8 cellular contexts compared by ENCODE assay signal in the genomic region with DNA sequence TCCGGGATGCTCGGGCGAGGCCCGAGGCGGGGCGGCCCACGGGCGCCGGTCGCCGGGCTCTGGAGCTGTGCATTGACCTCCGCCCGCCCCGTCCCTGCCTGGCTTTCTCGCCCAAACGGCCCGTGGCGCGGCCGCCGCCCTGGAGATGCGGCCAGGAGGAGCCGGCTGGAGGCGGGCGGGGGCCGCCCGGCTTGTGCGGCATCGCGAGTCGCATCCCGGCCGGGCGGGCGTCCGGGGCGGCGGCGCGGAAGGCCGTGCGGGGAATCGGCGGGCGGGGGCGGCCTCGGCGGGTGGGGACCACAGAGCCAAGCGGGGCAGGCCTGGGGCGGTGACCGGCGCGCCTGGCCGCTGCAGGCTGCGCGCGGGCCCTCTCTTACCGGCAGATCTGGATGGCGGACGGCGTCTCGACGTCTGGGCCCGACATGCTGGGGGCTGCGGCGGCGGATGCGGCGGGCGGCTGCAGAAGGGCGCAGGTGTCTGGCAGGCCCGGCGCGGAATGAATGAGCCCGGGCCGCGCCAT. TPM values are rescaled to one million over a fixed set of nuclear protein-coding genes. Genes with fewer than 3 reads are reported as not detected.
DNase-seq lines count a peak whose midpoint lies in the region; ATAC-seq and TF ChIP-seq lines count a peak whose summit lies in the region.

No MANE protein-coding gene starts in this region.

- ATAC-seq in DND-41 (ENCODE audit: insufficient read depth, low read depth): no peak; the same call in 2 of the 3 replicates
- ATAC-seq in GM21529 (IDR thresholded peaks at IDR 0.05; ENCODE audit: unreplicated experiment): peak; percentile 11

- 0% methylated on average over 77 of the region's 77 CpGs; no CpG with 5 or more reads in 1 of the 2 experiments for WGBS in endodermal cell (ENCODE audit: insufficient coverage in 1 of 2, insufficient read length in 1 of 2), 2 experiments

- H2AFZ ChIP-seq in DND-41 (ENCODE audit: low read depth, low read length) (peak overlapping the region; percentile 74), neural progenitor cell (replicated peaks) (peak overlapping the region; percentile 45)

- H3K27ac ChIP-seq in DND-41 (ENCODE audit: low read length) (peak overlapping the region; percentile 84), endodermal cell (ENCODE audit: low read depth, low read length) (no peak overlapping the region), neural progenitor cell (no peak overlapping the region)

- H3K4me3 Mint-ChIP-seq in endodermal cell: peak overlapping the region; percentile 67
- H3K4me3 Mint-ChIP-seq in neural progenitor cell: peak overlapping the region; percentile 92

- H3K4me1 ChIP-seq in DND-41 (ENCODE audit: insufficient read depth, low read length) (peaks cover 43% of the 10 kb centered on the region), NT2/D1 (ENCODE audit: insufficient read depth, insufficient read length) (no peaks in the 10 kb centered on the region), endodermal cell (ENCODE audit: control insufficient read depth, insufficient read depth, low read length) (no peaks in the 10 kb centered on the region), neural progenitor cell (peaks cover 9% of the 10 kb centered on the region)

- peaks cover 18% of the 10 kb centered on the region for H3F3A ChIP-seq in neural progenitor cell (ENCODE audit: low read depth)

- H3K36me3 ChIP-seq in DND-41 (ENCODE audit: insufficient read depth, low read length): peaks cover 9% of the 10 kb centered on the region; the same call in 1 of the 2 replicates
- H3K36me3 ChIP-seq in NT2/D1 (ENCODE audit: insufficient read depth, insufficient read length, low read length): no peaks in the 10 kb centered on the region
- no peaks in the 10 kb centered on the region for H3K36me3 ChIP-seq in endodermal cell (ENCODE audit: control insufficient read depth, insufficient read depth, low read length)
- H3K36me3 ChIP-seq in neural progenitor cell: no peaks in the 10 kb centered on the region

- H3K9me3 ChIP-seq in DND-41 (ENCODE audit: insufficient read depth, low read length, severe bottlenecking) (no peaks in the 10 kb centered on the region), NT2/D1 (ENCODE audit: insufficient read depth, low read length) (no peaks in the 10 kb centered on the region), endodermal cell (ENCODE audit: control insufficient read depth, low read length) (no peaks in the 10 kb centered on the region), neural progenitor cell (ENCODE audit: low read depth) (no peaks in the 10 kb centered on the region)

- H3K9ac ChIP-seq in DND-41 (ENCODE audit: low read depth, low read length): peak overlapping the region; percentile 95
- H3K9ac ChIP-seq in NT2/D1 (ENCODE audit: insufficient read length, low read depth): peak overlapping the region; percentile 56
- H3K9ac ChIP-seq in endodermal cell (ENCODE audit: extremely low read depth, low read length, poor library complexity, severe bottlenecking): peak overlapping the region; percentile 18
- H3K9ac ChIP-seq in neural progenitor cell: no peak overlapping the region

- H3K36me3 Mint-ChIP-seq in endodermal cell (ENCODE audit: low read depth): peaks cover 4% of the 10 kb centered on the region
- H3K36me3 Mint-ChIP-seq in neural progenitor cell: peaks cover 3% of the 10 kb centered on the region

- H3K27me3 ChIP-seq in DND-41 (ENCODE audit: insufficient read depth, low read length, poor library complexity) (no peaks in the 10 kb centered on the region), NT2/D1 (ENCODE audit: insufficient read depth, insufficient read length) (no peaks in the 10 kb centered on the region), endodermal cell (ENCODE audit: control insufficient read depth, insufficient read depth, low read length, poor library complexity, severe bottlenecking) (no peaks in the 10 kb centered on the region), neural progenitor cell (peaks cover 6% of the 10 kb centered on the region)

- H3K27ac Mint-ChIP-seq in endodermal cell (no peak overlapping the region), neural progenitor cell (no peak overlapping the region)

- peaks cover 57% of the 10 kb centered on the region for H3K79me2 ChIP-seq in DND-41 (ENCODE audit: insufficient read depth, low read length)
- H3K79me2 ChIP-seq in neural progenitor cell (ENCODE audit: low read depth): peaks cover 49% of the 10 kb centered on the region

- peak overlapping the region; percentile 93 to 98 for H3K4me3 ChIP-seq in DND-41 (ENCODE audit: low read depth in 1 of 2, low read length in 2 of 2)
- H3K4me3 ChIP-seq in NT2/D1 (ENCODE audit: insufficient read length, low read depth): peak overlapping the region; percentile 36
- H3K4me3 ChIP-seq in endodermal cell (ENCODE audit: low read length): peak overlapping the region; percentile 80
- peak overlapping the region; percentile 89 for H3K4me3 ChIP-seq in neural progenitor cell

- DNase-seq in DND-41 (no peak), NT2/D1 (ENCODE audit: low read depth, low spot score) (no peak), endodermal cell (peak; percentile 65), neural progenitor cell (ENCODE audit: low spot score) (peak; percentile 73), mucosa of gallbladder (ENCODE audit: low spot score) (no peak), DMS79 treated with DMSO at 0.1 percent for 48 hours (lab: John Stamatoyannopoulos, UW) (no peak), HPDE6-E6E7 (ENCODE audit: extremely low spot score) (no peak)

- peak overlapping the region; percentile 96 for H3K4me2 ChIP-seq in DND-41 (ENCODE audit: insufficient read depth, low read length)
- H3K4me2 ChIP-seq in neural progenitor cell: peak overlapping the region; percentile 98

- H3K4me1 Mint-ChIP-seq in endodermal cell (peaks cover 14% of the 10 kb centered on the region), neural progenitor cell (peaks cover 32% of the 10 kb centered on the region)

- no peak for TF ChIP-seq CTCF in DND-41 (IDR thresholded peaks at IDR 0.05; ENCODE audit: borderline replicate concordance, extremely low read depth, low read length, poor library complexity, severe bottlenecking)
- no peak for TF ChIP-seq CTCF in endodermal cell (conservative IDR thresholded peaks at IDR 0.05)
- no peak for TF ChIP-seq CTCF in neural progenitor cell (IDR thresholded peaks at IDR 0.05)

- H3K27me3 Mint-ChIP-seq in endodermal cell (ENCODE audit: insufficient read depth): peaks cover 23% of the 10 kb centered on the region
- peaks cover 9% of the 10 kb centered on the region for H3K27me3 Mint-ChIP-seq in neural progenitor cell (ENCODE audit: insufficient read depth, low read depth)

- peaks cover 35% of the 10 kb centered on the region for H4K20me1 ChIP-seq in DND-41 (ENCODE audit: insufficient read depth, low read length)
- H4K20me1 ChIP-seq in neural progenitor cell (ENCODE audit: low read depth): peaks cover 16% of the 10 kb centered on the region

- H3K9me3 Mint-ChIP-seq in endodermal cell (peaks cover 2% of the 10 kb centered on the region), neural progenitor cell (peaks cover 5% of the 10 kb centered on the region)

RNA-seq across cellular contexts. Expression of a gene that starts 0.6 kb away (rescaled TPM):
- total RNA-seq in endodermal cell (10 to 100 TPM; 51.3 to 70.7 TPM), neural progenitor cell (ENCODE audit: low replicate concordance) (19.6 and 44.9 TPM in 2 replicates), mucosa of gallbladder (21.4 TPM)
- 87.9 TPM for polyA plus RNA-seq in endodermal cell (2013, experiment 1 of 2)
- polyA plus RNA-seq in endodermal cell (2013, experiment 2 of 2): 87.7 TPM

RNA-seq across cellular contexts. Expression of a gene that starts 26.8 kb away (rescaled TPM):
- total RNA-seq in endodermal cell (not detected), neural progenitor cell (ENCODE audit: low replicate concordance) (0.04 and 0.22 TPM in 2 replicates), mucosa of gallbladder (0.09 TPM)
- polyA plus RNA-seq in endodermal cell (2013, experiment 1 of 2): 0.46 TPM
- 0.04 TPM for polyA plus RNA-seq in endodermal cell (2013, experiment 2 of 2)

RNA-seq across cellular contexts. Expression of a gene that starts 31.6 kb away (rescaled TPM):
- total RNA-seq in endodermal cell (10 to 100 TPM in 1 of 2 donors, 1 to 10 TPM in 1; 4.1 to 10.5 TPM), neural progenitor cell (ENCODE audit: low replicate concordance) (7.1 and 11.0 TPM in 2 replicates), mucosa of gallbladder (3.1 TPM)
- 4.7 TPM for polyA plus RNA-seq in endodermal cell (2013, experiment 1 of 2)
- polyA plus RNA-seq in endodermal cell (2013, experiment 2 of 2): 3.0 TPM

Comparison
In these comparisons a context has a peak if more than half of its experiments do, and no peak if none do; other contexts are left out.
1. DNase-seq: peak in endodermal cell (single experiment) and neural progenitor cell (single experiment); none in DND-41 (single experiment), NT2/D1 (single experiment), mucosa of gallbladder (single experiment), DMS79 treated with DMSO at 0.1 percent for 48 hours (single experiment) and HPDE6-E6E7 (single experiment).
2. H3K4me3 ChIP-seq: peak in every context shown above with its lines; median percentile 96 in DND-41; 89 in neural progenitor cell; 80 in endodermal cell; 36 in NT2/D1.